In genomic region chr19:41926861-41927809, GRCh38 we compare ENCODE assay signal across 17 cellular contexts. TPM values are rescaled to one million over a fixed set of nuclear protein-coding genes. Genes with fewer than 3 reads are reported as not detected.
A peak's percentile ranks its signal among the peaks of the same experiment; 100 is the strongest.
DNase-seq lines count a peak whose midpoint lies in the region; ATAC-seq and TF ChIP-seq lines count a peak whose summit lies in the region.
"Had no signal": no experiment of that assay in that cellular context is flagged by ENCODE, and none has a peak within 500 bp of the region (broad histone marks: within the 10 kb centered on the region; RNA-seq: fewer than 3 reads in every experiment).

No MANE protein-coding gene starts in this region.

- H3K4me3 Mint-ChIP-seq in activated CD4-positive, alpha-beta T cell treated with anti-CD3 and anti-CD28 coated beads for 36 hours: no peak overlapping the region
- H3K4me3 Mint-ChIP-seq: activated T-helper 17 cell treated with anti-CD3 and anti-CD28 coated beads, Interleukin-2, amount 50 U/mL, for 72 hours; central memory CD8-positive, alpha-beta T cell had no signal

- H3K27ac ChIP-seq in esophagus squamous epithelium (no peak overlapping the region), testis (no peak overlapping the region)
- H3K27ac ChIP-seq: parathyroid adenoma, SJSA1 had no signal

- peaks cover 7% of the 10 kb centered on the region for H3K27me3 Mint-ChIP-seq in activated CD4-positive, alpha-beta T cell treated with anti-CD3 and anti-CD28 coated beads for 36 hours

- ATAC-seq in activated CD4-positive, alpha-beta T cell treated with anti-CD3 and anti-CD28 coated beads for 36 hours: no peak
- ATAC-seq in HG02852 (IDR thresholded peaks at IDR 0.05; ENCODE audit: unreplicated experiment): no peak

- TF ChIP-seq POLR2A in esophagus squamous epithelium (IDR thresholded peaks at IDR 0.05) (no peak), testis (IDR thresholded peaks at IDR 0.05) (no peak)

- H3K27me3 ChIP-seq in Loucy (ENCODE audit: insufficient read depth, low read length, poor library complexity, severe bottlenecking) (no peaks in the 10 kb centered on the region), esophagus squamous epithelium (peaks cover 37 to 100% (median 61%) of the 10 kb centered on the region in 4 donors), testis (peaks cover 4% of the 10 kb centered on the region)

- no peaks in the 10 kb centered on the region for H3K9me2 ChIP-seq in Loucy (replicated peaks; ENCODE audit: low read depth, low read length)

- POLR2A ChIA-PET in activated CD4-positive, alpha-beta T cell treated with anti-CD3 and anti-CD28 coated beads for 36 hours (lab: Charles Lee): no interaction called here

- H3K79me2 ChIP-seq in Loucy (ENCODE audit: insufficient read depth, low read length): peaks cover 10% of the 10 kb centered on the region; the same call in 1 of the 2 replicates
- H3K79me2 ChIP-seq: parathyroid adenoma had no signal

- no peak overlapping the region for H2AFZ ChIP-seq in Loucy (ENCODE audit: low read length)

- WGBS in esophagus squamous epithelium, 2 donors: 46 to 48% methylated on average over 15 to 16 of the region's 16 CpGs
- 40 to 49% methylated on average over 16 of the region's 16 CpGs for WGBS in testis, 2 donors

- H3K4me2 ChIP-seq in Loucy (ENCODE audit: low read depth, low read length, poor library complexity, severe bottlenecking): peak overlapping the region; percentile 97

- no peaks in the 10 kb centered on the region for H3K9me3 ChIP-seq in Loucy (ENCODE audit: insufficient read depth, low read depth, low read length)
- H3K9me3 ChIP-seq in esophagus squamous epithelium: no peaks in the 10 kb centered on the region
- H3K9me3 ChIP-seq in testis: no peaks in the 10 kb centered on the region
- H3K9me3 ChIP-seq: SJSA1 had no signal

- H3K36me3 ChIP-seq in Loucy (ENCODE audit: insufficient read depth, low read length) (no peaks in the 10 kb centered on the region), esophagus squamous epithelium (no peaks in the 10 kb centered on the region), testis (ENCODE audit: low read depth, missing control alignments) (no peaks in the 10 kb centered on the region)
- H3K36me3 ChIP-seq: SJSA1 had no signal

- CTCF ChIA-PET in activated CD4-positive, alpha-beta T cell treated with anti-CD3 and anti-CD28 coated beads for 36 hours (lab: Charles Lee): interaction anchor here (1.4 to 1.5 kb wide), 2 partner anchors 24 to 54 kb away, joined by 3 to 4 read pairs; no protein-coding TSS in a partner anchor

- intact Hi-C loops in activated CD4-positive, alpha-beta T cell treated with anti-CD3 and anti-CD28 coated beads for 36 hours (cut with DNase I, micrococcal nuclease): loop anchor here in 1 of 2 experiments (5.0 kb wide), 1 partner anchor 40 kb away; no protein-coding TSS in a partner anchor
- intact Hi-C loops in esophagus squamous epithelium (cut with DNase I) (no loop called here), testis (cut with DNase I; ENCODE audit: low total_unique reads) (no loop called here), posterior vena cava (cut with DNase I) (no loop called here)

- no peaks in the 10 kb centered on the region for H3K9me3 Mint-ChIP-seq in activated CD4-positive, alpha-beta T cell treated with anti-CD3 and anti-CD28 coated beads for 36 hours (ENCODE audit: low read depth)
- H3K9me3 Mint-ChIP-seq: activated naive CD8-positive, alpha-beta T cell treated with anti-CD3 and anti-CD28 coated beads, Interleukin-2, amount 50 U/mL, for 24 hours; activated T-helper 17 cell treated with anti-CD3 and anti-CD28 coated beads, Interleukin-2, amount 50 U/mL, for 72 hours; central memory CD8-positive, alpha-beta T cell; naive thymus-derived CD8-positive, alpha-beta T cell had no signal

- H3K4me1 ChIP-seq in Loucy (ENCODE audit: insufficient read depth, low read length, poor library complexity, severe bottlenecking): peaks cover 12% of the 10 kb centered on the region
- peaks cover 14 to 21% (median 19%) of the 10 kb centered on the region in 3 donors for H3K4me1 ChIP-seq in esophagus squamous epithelium
- peaks cover 12% of the 10 kb centered on the region for H3K4me1 ChIP-seq in testis
- H3K4me1 ChIP-seq: SJSA1 had no signal

- peak overlapping the region; percentile 98 for H3K4me3 ChIP-seq in Loucy (ENCODE audit: low read length, poor library complexity, severe bottlenecking)
- H3K4me3 ChIP-seq in esophagus squamous epithelium: peak overlapping the region in 3 of 4 donors; percentile 31 to 69 (median 48)
- peak overlapping the region; percentile 37 to 60 for H3K4me3 ChIP-seq in testis
- H3K4me3 ChIP-seq: SJSA1 had no signal

- H3F3A ChIP-seq in Loucy (ENCODE audit: low read depth): no peaks in the 10 kb centered on the region

- no peak for TF ChIP-seq CTCF in Loucy (conservative IDR thresholded peaks at IDR 0.05; ENCODE audit: low read length)
- no peak for TF ChIP-seq CTCF in esophagus squamous epithelium (IDR thresholded peaks at IDR 0.05)
- no peak for TF ChIP-seq CTCF in testis (IDR thresholded peaks at IDR 0.05)

- H3K36me3 Mint-ChIP-seq in activated CD4-positive, alpha-beta T cell treated with anti-CD3 and anti-CD28 coated beads for 36 hours (ENCODE audit: low read depth): no peaks in the 10 kb centered on the region

- H3K27ac Mint-ChIP-seq in activated CD4-positive, alpha-beta T cell treated with anti-CD3 and anti-CD28 coated beads for 36 hours: no peak overlapping the region
- H3K27ac Mint-ChIP-seq: activated naive CD8-positive, alpha-beta T cell treated with anti-CD3 and anti-CD28 coated beads, Interleukin-2, amount 50 U/mL, for 24 hours had no signal

- H3K4me1 Mint-ChIP-seq in activated CD4-positive, alpha-beta T cell treated with anti-CD3 and anti-CD28 coated beads for 36 hours: peaks cover 27% of the 10 kb centered on the region

- H4K20me1 ChIP-seq in Loucy (ENCODE audit: insufficient read depth, low read length, poor library complexity, severe bottlenecking): no peaks in the 10 kb centered on the region

- peak overlapping the region; percentile 38 for H3K9ac ChIP-seq in Loucy (ENCODE audit: low read depth, low read length, poor library complexity, severe bottlenecking)
- H3K9ac ChIP-seq: parathyroid adenoma had no signal

- DNase-seq in activated CD4-positive, alpha-beta T cell treated with anti-CD3 and anti-CD28 coated beads for 36 hours: peak; percentile 5
- DNase-seq in activated CD4-positive, alpha-beta T cell treated with anti-CD3 and anti-CD28 coated beads for 4 hours: no peak
- DNase-seq in esophagus squamous epithelium (lab: John Stamatoyannopoulos, UW) (no peak), testis (no peak), posterior vena cava (ENCODE audit: low spot score) (no peak), activated gamma-delta T cell treated with Interleukin-2 at 50 U/mL for 16 hours (no peak)
- DNase-seq: activated naive CD8-positive, alpha-beta T cell treated with anti-CD3 and anti-CD28 coated beads, Interleukin-2, amount 50 U/mL, for 24 hours; DMS153; NCI-H2029 had no signal

RNA-seq across cellular contexts. Expression of gene ERFL, which starts 1.1 kb away (rescaled TPM):
- total RNA-seq in activated CD4-positive, alpha-beta T cell treated with anti-CD3 and anti-CD28 coated beads for 36 hours: 1 to 10 TPM; 1.7 to 1.9 TPM
- total RNA-seq in esophagus squamous epithelium (not detected), testis (1 to 10 TPM; 2.2 to 2.4 TPM), posterior vena cava (under 1 TPM in 1 of 2 donors, not detected in 1; 0.38 TPM)
- polyA plus RNA-seq in testis (ENCODE audit: insufficient read depth, low read depth, low replicate concordance): 0.78 TPM
- total RNA-seq: SJSA1, skeletal muscle tissue had no signal
- polyA plus RNA-seq: naive thymus-derived CD8-positive, alpha-beta T cell had no signal

RNA-seq across cellular contexts. Expression of gene RABAC1, which starts 32.0 kb away (rescaled TPM):
- total RNA-seq in activated CD4-positive, alpha-beta T cell treated with anti-CD3 and anti-CD28 coated beads for 36 hours: 10 to 100 TPM; 35.3 to 49.7 TPM
- total RNA-seq in esophagus squamous epithelium (100 to 1,000 TPM in 3 of 4 donors, 10 to 100 TPM in 1; 47.4 to 113 (median 103) TPM), testis (100 to 1,000 TPM; 143 to 196 TPM), posterior vena cava (100 to 1,000 TPM; 186 to 191 TPM)
- polyA plus RNA-seq in testis (ENCODE audit: insufficient read depth, low read depth, low replicate concordance): 182 TPM

RNA-seq across cellular contexts. Expression of gene ARHGEF1, which starts 44.2 kb away (rescaled TPM):
- total RNA-seq in activated CD4-positive, alpha-beta T cell treated with anti-CD3 and anti-CD28 coated beads for 36 hours: 100 to 1,000 TPM; 231 to 276 TPM
- total RNA-seq in esophagus squamous epithelium: 10 to 100 TPM; 31.0 to 59.5 (median 56.2) TPM
- total RNA-seq in testis: 10 to 100 TPM; 51.2 to 56.3 TPM
- polyA plus RNA-seq in testis (ENCODE audit: insufficient read depth, low read depth, low replicate concordance): 33.2 TPM
- 10 to 100 TPM; 73.4 to 73.7 TPM for total RNA-seq in posterior vena cava

RNA-seq across cellular contexts. Expression of gene CD79A, which starts 50.1 kb away (rescaled TPM):
- 1 to 10 TPM; 4.0 to 4.1 TPM for total RNA-seq in activated CD4-positive, alpha-beta T cell treated with anti-CD3 and anti-CD28 coated beads for 36 hours
- total RNA-seq in esophagus squamous epithelium (1 to 10 TPM in 2 of 4 donors, not detected in 2; 1.7 to 3.1 TPM), testis (under 1 TPM in 1 of 2 donors, not detected in 1; 0.87 TPM), posterior vena cava (under 1 TPM; 0.52 to 0.97 TPM)
- 3.6 TPM for polyA plus RNA-seq in testis (ENCODE audit: insufficient read depth, low read depth, low replicate concordance)

Comparison
In these comparisons a context has a peak if more than half of its experiments do, and no peak if none do; other contexts are left out.
1. H3K4me3 ChIP-seq: peak in every context shown above with its lines; median percentile 98 in Loucy; 48 in testis; 48 in esophagus squamous epithelium.